Comparison of ENCODE assay signal across 28 cellular contexts in the genomic region with DNA sequence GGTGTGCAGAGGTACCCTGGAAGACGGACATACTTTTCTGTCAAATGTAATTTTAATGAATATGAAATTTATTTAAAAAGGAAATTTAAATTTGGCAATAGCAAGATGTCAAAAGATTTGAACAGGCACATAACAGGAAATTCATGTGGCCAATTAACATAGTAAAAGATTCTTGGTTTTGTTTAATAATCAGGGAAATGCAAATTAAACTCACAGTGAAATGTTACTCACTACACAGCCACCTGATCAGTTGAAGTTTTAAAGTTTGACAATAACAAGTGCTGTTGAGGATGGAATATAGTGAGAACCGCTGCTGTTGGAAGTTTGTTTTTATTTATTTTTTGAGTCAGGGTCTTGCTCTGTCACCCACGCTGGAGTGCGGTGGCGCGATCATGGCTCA.
DNase-seq lines count a peak whose midpoint lies in the region; ATAC-seq, FAIRE-seq and TF ChIP-seq lines count a peak whose summit lies in the region.
"Had no signal": no experiment of that assay in that cellular context is flagged by ENCODE, and none has a peak within 500 bp of the region (broad histone marks: within the 10 kb centered on the region; RNA-seq: fewer than 3 reads in every experiment).

No MANE protein-coding gene starts in this region.

- no peak overlapping the region for H2BK12ac ChIP-seq in trophoblast cell (ENCODE audit: low read length)

- 3% methylated on average over 6 of the region's 6 CpGs for WGBS in K562 (ENCODE audit: insufficient coverage, low coverage, missing lambda C conversion rate)
- WGBS in trophoblast cell (ENCODE audit: extremely low coverage, insufficient coverage, insufficient read length): no CpG with 5 or more reads among the region's 6 CpGs

- no peak for TF ChIP-seq EP300 in K562 (IDR thresholded peaks at IDR 0.05; ENCODE audit: low read length)

- no peak overlapping the region for H3K4me2 ChIP-seq in K562 (ENCODE audit: insufficient read depth, low read length)
- no peak overlapping the region for H3K4me2 ChIP-seq in trophoblast cell (ENCODE audit: low read length)
- H3K4me2 ChIP-seq: A549 had no signal

- no peak overlapping the region for H4K8ac ChIP-seq in trophoblast cell (ENCODE audit: low read depth, low read length)

- no peak for TF ChIP-seq CTCF in K562 (IDR thresholded peaks at IDR 0.05 in 2 of 3, conservative IDR thresholded peaks at IDR 0.05 in 1 of 3; ENCODE audit: insufficient read depth in 2 of 3, low read depth in 1 of 3, low read length in 3 of 3)

- H2AK5ac ChIP-seq in trophoblast cell (ENCODE audit: low read length): no peak overlapping the region

- TF ChIP-seq POLR2A in K562 (conservative IDR thresholded peaks at IDR 0.05): no peak

- ATAC-seq in K562: no peak
- no peak for ATAC-seq in HG03039 (IDR thresholded peaks at IDR 0.05; ENCODE audit: unreplicated experiment)
- ATAC-seq: A549, HepG2, Panc1 had no signal

- H3K4me1 ChIP-seq in K562 (replicated peaks in 1 of 2; ENCODE audit: control insufficient read depth in 2 of 2, insufficient read depth in 2 of 2, low read length in 2 of 2): no peaks in the 10 kb centered on the region
- peaks cover 0 to 2% of the 10 kb centered on the region in 2 experiments for H3K4me1 ChIP-seq in trophoblast cell (ENCODE audit: control insufficient read depth in 1 of 2, insufficient read depth in 2 of 2, low read length in 2 of 2)
- peaks cover 8% of the 10 kb centered on the region for H3K4me1 ChIP-seq in HAP-1
- H3K4me1 ChIP-seq: A549, BE2C had no signal

- H3K79me1 ChIP-seq in trophoblast cell (ENCODE audit: low read length): no peaks in the 10 kb centered on the region

- no peak overlapping the region for H3K27ac ChIP-seq in K562 (ENCODE audit: extremely low read depth, low read depth, low read length)
- no peak overlapping the region for H3K27ac ChIP-seq in trophoblast cell (ENCODE audit: low read depth, low read length)
- H3K27ac ChIP-seq: A549, HL-60 had no signal

- BruUV-seq in K562 (replicated peaks; lab: Mats Ljungman, UMichigan): no TSS peak

- H3K79me2 ChIP-seq in K562 (ENCODE audit: control insufficient read depth, insufficient read depth, low read length) (no peaks in the 10 kb centered on the region), trophoblast cell (ENCODE audit: control insufficient read depth, insufficient read depth, low read length, poor library complexity) (no peaks in the 10 kb centered on the region)

- no peak overlapping the region for H2BK5ac ChIP-seq in trophoblast cell (ENCODE audit: low read depth, low read length, poor library complexity)

- no peaks in the 10 kb centered on the region for H3K9me1 ChIP-seq in K562 (ENCODE audit: control insufficient read depth, insufficient read depth, low read length)

- no peak overlapping the region for H2AFZ ChIP-seq in K562 (ENCODE audit: low read depth, low read length)
- no peak overlapping the region for H2AFZ ChIP-seq in trophoblast cell (ENCODE audit: insufficient read depth, low read length, poor library complexity)

- DNase-seq in GM19239 (ENCODE audit: insufficient read length, low spot score) (no peak), NCI-H526 treated with DMSO at 0.1 percent for 48 hours (lab: John Stamatoyannopoulos, UW) (peak; percentile 74), K562 (ENCODE audit: extremely low read depth in 1 of 4, low spot score in 3 of 4) (no peak), C1 segment of cervical spinal cord (lab: John Stamatoyannopoulos, UW) (no peak), trophoblast cell (no peak), HAP-1 (ENCODE audit: low spot score in 2 of 2) (no peak)
- DNase-seq: BE2C; CD4-positive, CD25-positive, alpha-beta regulatory T cell; COR-L47; DMS 273 treated with DMSO at 0.1 percent for 48 hours; DND-41; KG1; MV-4-11; NCI-H187 treated with DMSO at 0.1 percent for 48 hours; NCI-H2107; NCI-H2227 treated with DMSO at 0.1 percent for 48 hours; NCI-H510A; NCI-H748 treated with DMSO at 0.1 percent for 48 hours; T-helper 1 cell had no signal

- H3K27me3 ChIP-seq in K562 (ENCODE audit: control insufficient read depth in 2 of 2, insufficient read depth in 2 of 2, low read length in 2 of 2): peaks cover 2 to 4% of the 10 kb centered on the region in 2 experiments; a peak in 1 of 5 replicates
- H3K27me3 ChIP-seq in trophoblast cell (ENCODE audit: insufficient read depth, low read length): no peaks in the 10 kb centered on the region
- no peaks in the 10 kb centered on the region for H3K27me3 ChIP-seq in HAP-1 (ENCODE audit: low read depth)
- H3K27me3 ChIP-seq: BE2C had no signal

- in situ Hi-C loops in K562 (cut with MboI): no loop called here
- in situ Hi-C loops in HAP-1 (cut with MboI; ENCODE audit: low sequenced_read_pairs): no loop called here

- peak; percentile 39 for FAIRE-seq in GM19239 (lab: Jason Lieb, UNC)
- FAIRE-seq in K562 (lab: Jason Lieb, UNC): peak; percentile 32
- FAIRE-seq: A549, G401.6, GM12892, GM18507, H54, HepG2 had no signal

- intact Hi-C loops in K562 (cut with micrococcal nuclease): no loop called here

- H4K12ac ChIP-seq in trophoblast cell (ENCODE audit: low read depth, low read length): no peak overlapping the region

- H3K9me3 ChIP-seq in K562 (replicated peaks; ENCODE audit: control insufficient read depth, insufficient read depth, low read depth, low read length) (no peaks in the 10 kb centered on the region), trophoblast cell (ENCODE audit: insufficient read depth, low read depth, low read length) (no peaks in the 10 kb centered on the region), HAP-1 (no peaks in the 10 kb centered on the region)
- H3K9me3 ChIP-seq: A549, BE2C had no signal

- H3K9ac ChIP-seq in K562 (ENCODE audit: insufficient read depth in 1 of 2, low read depth in 2 of 2, low read length in 2 of 2) (no peak overlapping the region), trophoblast cell (ENCODE audit: low read length) (no peak overlapping the region)

- H3K4me3 ChIP-seq in K562 (no peak overlapping the region), trophoblast cell (ENCODE audit: low read depth, low read length) (no peak overlapping the region), HAP-1 (no peak overlapping the region)
- H3K4me3 ChIP-seq: A549 had no signal

- H3K14ac ChIP-seq in trophoblast cell (ENCODE audit: low read length): no peak overlapping the region

- no peak overlapping the region for H3K23ac ChIP-seq in trophoblast cell (ENCODE audit: low read length)

- no peak overlapping the region for H3K4ac ChIP-seq in trophoblast cell (ENCODE audit: low read depth, low read length)

- POLR2A ChIA-PET in K562 (lab: Yijun Ruan, JAX): interaction anchor here (0.6 kb wide), 1 partner anchor 22 kb away, joined by 3 read pairs; no protein-coding TSS in a partner anchor

- CTCF ChIA-PET in K562 (lab: Yijun Ruan, JAX; ENCODE audit: low intra/inter-chr PET ratio): no interaction called here

- no peak overlapping the region for H3K18ac ChIP-seq in trophoblast cell (ENCODE audit: low read length)

- H4K91ac ChIP-seq in trophoblast cell (ENCODE audit: low read depth, low read length): no peak overlapping the region

- TF ChIP-seq RAD21 in K562 (CRISPR knock-in tag; conservative IDR thresholded peaks at IDR 0.05 in 1 of 2, IDR thresholded peaks at IDR 0.05 in 1 of 2): no peak

- peaks cover 4% of the 10 kb centered on the region; the same call in 1 of the 2 replicates for H4K20me1 ChIP-seq in K562 (replicated peaks; ENCODE audit: control insufficient read depth, insufficient read depth, low read length)

- no peak overlapping the region for H2BK120ac ChIP-seq in trophoblast cell (ENCODE audit: insufficient read depth, low read length, poor library complexity)

- no peaks in the 10 kb centered on the region for H3K36me3 ChIP-seq in K562 (ENCODE audit: control insufficient read depth, insufficient read depth, low read length)
- H3K36me3 ChIP-seq in trophoblast cell (ENCODE audit: control insufficient read depth in 1 of 2, insufficient read depth in 2 of 2, low read length in 2 of 2): no peaks in the 10 kb centered on the region
- no peaks in the 10 kb centered on the region for H3K36me3 ChIP-seq in HAP-1 (replicated peaks)
- H3K36me3 ChIP-seq: BE2C had no signal

TF ChIP-seq in K562, 482 proteins besides CTCF, POLR2A, EP300 and RAD21 (continues in another document):
- TF ChIP-seq POLR2H (tag; IDR thresholded peaks at IDR 0.05; ENCODE audit: low read depth) (no peak), XRCC4 (IDR thresholded peaks at IDR 0.05; ENCODE audit: extremely low read depth, insufficient read depth, insufficient read length) (no peak), STAT5B (CRISPR knock-in tag; IDR thresholded peaks at IDR 0.05) (no peak), SRSF1 (IDR thresholded peaks at IDR 0.05; ENCODE audit: low read depth, low read length) (no peak), ZNF696 (CRISPR knock-in tag; conservative IDR thresholded peaks at IDR 0.05) (no peak), CBX1 (IDR thresholded peaks at IDR 0.05; ENCODE audit: low read depth) (no peak), ARID1B (IDR thresholded peaks at IDR 0.05) (no peak), ZNF384 (IDR thresholded peaks at IDR 0.05; ENCODE audit: low read depth, low read length) (no peak), TBP (optimal IDR thresholded peaks at IDR 0.05; ENCODE audit: low read depth, low read length) (no peak)
- TF ChIP-seq, protein P1, sequence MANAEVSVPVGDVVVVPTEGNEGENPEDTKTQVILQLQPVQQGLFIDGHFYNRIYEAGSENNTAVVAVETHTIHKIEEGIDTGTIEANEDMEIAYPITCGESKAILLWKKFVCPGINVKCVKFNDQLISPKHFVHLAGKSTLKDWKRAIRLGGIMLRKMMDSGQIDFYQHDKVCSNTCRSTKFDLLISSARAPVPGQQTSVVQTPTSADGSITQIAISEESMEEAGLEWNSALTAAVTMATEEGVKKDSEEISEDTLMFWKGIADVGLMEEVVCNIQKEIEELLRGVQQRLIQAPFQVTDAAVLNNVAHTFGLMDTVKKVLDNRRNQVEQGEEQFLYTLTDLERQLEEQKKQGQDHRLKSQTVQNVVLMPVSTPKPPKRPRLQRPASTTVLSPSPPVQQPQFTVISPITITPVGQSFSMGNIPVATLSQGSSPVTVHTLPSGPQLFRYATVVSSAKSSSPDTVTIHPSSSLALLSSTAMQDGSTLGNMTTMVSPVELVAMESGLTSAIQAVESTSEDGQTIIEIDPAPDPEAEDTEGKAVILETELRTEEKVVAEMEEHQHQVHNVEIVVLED (CRISPR knock-in tag; IDR thresholded peaks at IDR 0.05): no peak
- TF ChIP-seq, protein P2, sequence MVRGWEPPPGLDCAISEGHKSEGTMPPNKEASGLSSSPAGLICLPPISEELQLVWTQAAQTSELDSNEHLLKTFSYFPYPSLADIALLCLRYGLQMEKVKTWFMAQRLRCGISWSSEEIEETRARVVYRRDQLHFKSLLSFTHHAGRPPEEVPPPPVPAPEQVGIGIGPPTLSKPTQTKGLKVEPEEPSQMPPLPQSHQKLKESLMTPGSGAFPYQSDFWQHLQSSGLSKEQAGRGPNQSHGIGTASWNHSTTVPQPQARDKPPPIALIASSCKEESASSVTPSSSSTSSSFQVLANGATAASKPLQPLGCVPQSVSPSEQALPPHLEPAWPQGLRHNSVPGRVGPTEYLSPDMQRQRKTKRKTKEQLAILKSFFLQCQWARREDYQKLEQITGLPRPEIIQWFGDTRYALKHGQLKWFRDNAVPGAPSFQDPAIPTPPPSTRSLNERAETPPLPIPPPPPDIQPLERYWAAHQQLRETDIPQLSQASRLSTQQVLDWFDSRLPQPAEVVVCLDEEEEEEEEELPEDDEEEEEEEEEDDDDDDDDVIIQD (CRISPR knock-in tag; IDR thresholded peaks at IDR 0.05): no peak
